8 cellular contexts compared by ENCODE assay signal in the genomic region with DNA sequence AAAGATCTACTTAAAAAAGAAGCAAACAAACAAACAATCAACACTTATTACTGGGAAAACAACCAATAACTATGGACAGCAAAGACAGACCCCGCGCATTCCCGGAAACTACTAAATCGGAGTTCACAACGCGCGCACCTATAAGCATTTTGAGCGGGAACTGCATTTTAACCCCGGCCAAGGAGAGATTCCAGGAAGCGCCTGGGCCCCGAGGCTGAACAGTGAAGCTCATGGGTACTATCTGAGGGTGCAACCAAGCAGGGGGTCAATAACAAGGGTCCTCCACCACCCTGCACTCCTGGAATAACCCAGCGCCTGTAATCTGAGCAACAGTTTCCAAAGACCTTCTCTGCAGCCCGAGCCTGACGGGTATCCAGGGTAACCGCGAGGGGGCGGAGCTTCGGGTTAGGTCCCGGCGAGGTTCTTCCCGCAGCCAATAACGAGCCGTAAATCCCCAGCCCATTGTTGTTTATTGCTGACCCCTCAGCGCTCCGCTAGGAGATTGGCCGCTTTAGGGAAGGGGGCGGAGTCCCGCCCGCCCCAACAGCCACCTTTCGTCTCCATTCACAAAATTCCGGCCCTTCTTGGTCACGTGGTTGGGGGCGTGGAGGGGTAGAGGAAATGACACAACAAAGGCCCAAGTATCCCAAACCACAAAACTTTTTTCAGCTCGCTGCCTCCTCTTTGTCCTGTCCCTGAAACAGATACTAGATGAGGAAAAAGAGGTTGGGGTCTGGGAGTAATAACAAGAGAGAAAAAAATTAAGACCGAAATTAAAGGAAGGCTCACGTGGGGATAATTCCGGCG. TPM values are rescaled to one million over a fixed set of nuclear protein-coding genes. Genes with fewer than 3 reads are reported as not detected.
DNase-seq lines count a peak whose midpoint lies in the region; ATAC-seq and TF ChIP-seq lines count a peak whose summit lies in the region.

No MANE protein-coding gene starts in this region.

- H3K27me3 ChIP-seq in ACC112 (ENCODE audit: insufficient read depth, low read length) (no peaks in the 10 kb centered on the region), ectodermal cell (ENCODE audit: control insufficient read depth, insufficient read depth, low read length, poor library complexity, severe bottlenecking) (no peaks in the 10 kb centered on the region), liver (ENCODE audit: control insufficient read depth in 4 of 4, insufficient read depth in 4 of 4, low read length in 3 of 4) (no peaks in the 10 kb centered on the region)

- H3K27ac ChIP-seq in ACC112 (ENCODE audit: low read depth, low read length) (peak overlapping the region; percentile 83), ectodermal cell (ENCODE audit: insufficient read depth, low read depth, low read length, poor library complexity, severe bottlenecking) (peak overlapping the region; percentile 93), liver (ENCODE audit: low read depth in 1 of 2, low read length in 2 of 2) (peak overlapping the region; percentile 82 to 92)

- H3K9me3 ChIP-seq in ectodermal cell (ENCODE audit: control insufficient read depth, low read length) (no peaks in the 10 kb centered on the region), liver (ENCODE audit: control insufficient read depth in 4 of 4, low read length in 3 of 4) (no peaks in the 10 kb centered on the region)

- H3K4me1 ChIP-seq in ACC112 (ENCODE audit: control insufficient read depth, insufficient read depth, low read length, unreplicated experiment) (no peaks in the 10 kb centered on the region), ectodermal cell (ENCODE audit: control insufficient read depth, insufficient read depth, low read length) (peaks cover 12% of the 10 kb centered on the region), liver (ENCODE audit: control insufficient read depth in 4 of 4, insufficient read depth in 4 of 4, low read length in 3 of 4) (peaks cover 0 to 18% (median 17%) of the 10 kb centered on the region in 4 donors)

- H3K36me3 ChIP-seq in ACC112 (ENCODE audit: insufficient read depth, low read length) = no peaks in the 10 kb centered on the region
- H3K36me3 ChIP-seq in ectodermal cell (ENCODE audit: control insufficient read depth, insufficient read depth, low read length) = no peaks in the 10 kb centered on the region
- no peaks in the 10 kb centered on the region for H3K36me3 ChIP-seq in liver (ENCODE audit: control insufficient read depth in 4 of 4, insufficient read depth in 3 of 4, low read depth in 1 of 4, low read length in 3 of 4)

- DNase-seq in NCI-H524 (lab: John Stamatoyannopoulos, UW) = peak; percentile 90 to 95
- DNase-seq in activated CD4-positive, alpha-beta T cell treated with anti-CD3 and anti-CD28 coated beads, Interleukin-2, amount 50 U/mL, for 24 hours (ENCODE audit: low read depth in 1 of 2, low spot score in 1 of 2) = peak; percentile 19 to 24
- DNase-seq in stimulated activated CD4-positive, alpha-beta T cell treated with anti-CD3 and anti-CD28 coated beads, Interleukin-2, amount 100 ng/mL, for 4 hours (ENCODE audit: low read depth) = peak; percentile 25

- H2AFZ ChIP-seq in ACC112 (ENCODE audit: low read length, unreplicated experiment) = peak overlapping the region; percentile 78

- H3K4me3 ChIP-seq in ACC112 (ENCODE audit: low read depth, low read length) (peak overlapping the region; percentile 76), ectodermal cell (ENCODE audit: insufficient read depth, low read depth, low read length) (peak overlapping the region; percentile 45), liver (ENCODE audit: low read depth in 1 of 3, low read length in 3 of 3) (peak overlapping the region; percentile 74 to 96 (median 93))

- peak in 1 of 2 donors; percentile 29 for TF ChIP-seq RAD21 in liver (IDR thresholded peaks at IDR 0.05)

- 2% methylated on average over 36 of the region's 38 CpGs for WGBS in ectodermal cell, 2 experiments
- 3% methylated on average over 38 of the region's 38 CpGs for WGBS in liver

- ATAC-seq in GM18868 (IDR thresholded peaks at IDR 0.05; ENCODE audit: unreplicated experiment) (peak; percentile 66), HG03354 (IDR thresholded peaks at IDR 0.05; ENCODE audit: poor library complexity, severe bottlenecking, unreplicated experiment) (peak; percentile 89)

- H3K9ac ChIP-seq in liver (ENCODE audit: low read depth in 1 of 2, low read length in 2 of 2) = peak overlapping the region; percentile 75 to 78

- TF ChIP-seq CTCF in liver (IDR thresholded peaks at IDR 0.05; ENCODE audit: low read depth, low read length, missing input control) = no peak

- H3K79me2 ChIP-seq in ACC112 (ENCODE audit: control insufficient read depth, insufficient read depth, low read length, unreplicated experiment) = no peaks in the 10 kb centered on the region

TF ChIP-seq in liver, 16 proteins besides CTCF, POLR2A, EP300 and RAD21:
- TF ChIP-seq, protein P1, sequence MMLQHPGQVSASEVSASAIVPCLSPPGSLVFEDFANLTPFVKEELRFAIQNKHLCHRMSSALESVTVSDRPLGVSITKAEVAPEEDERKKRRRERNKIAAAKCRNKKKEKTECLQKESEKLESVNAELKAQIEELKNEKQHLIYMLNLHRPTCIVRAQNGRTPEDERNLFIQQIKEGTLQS (IDR thresholded peaks at IDR 0.05) = no peak
- peak; percentile 60 for TF ChIP-seq FOXA1 (IDR thresholded peaks at IDR 0.05)
- TF ChIP-seq HNF4A (conservative IDR thresholded peaks at IDR 0.05) = peak; percentile 11 to 37
- TF ChIP-seq JUND (IDR thresholded peaks at IDR 0.05) = peak in 1 of 2 donors; percentile 13
- peak; percentile 72 to 83 for TF ChIP-seq RXRA (IDR thresholded peaks at IDR 0.05)
- TF ChIP-seq, protein P2, sequence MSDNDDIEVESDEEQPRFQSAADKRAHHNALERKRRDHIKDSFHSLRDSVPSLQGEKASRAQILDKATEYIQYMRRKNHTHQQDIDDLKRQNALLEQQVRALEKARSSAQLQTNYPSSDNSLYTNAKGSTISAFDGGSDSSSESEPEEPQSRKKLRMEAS (IDR thresholded peaks at IDR 0.05) = peak; percentile 77
- TF ChIP-seq YY1 (IDR thresholded peaks at IDR 0.05) = peak; percentile 40
- TF ChIP-seq, protein P3, sequence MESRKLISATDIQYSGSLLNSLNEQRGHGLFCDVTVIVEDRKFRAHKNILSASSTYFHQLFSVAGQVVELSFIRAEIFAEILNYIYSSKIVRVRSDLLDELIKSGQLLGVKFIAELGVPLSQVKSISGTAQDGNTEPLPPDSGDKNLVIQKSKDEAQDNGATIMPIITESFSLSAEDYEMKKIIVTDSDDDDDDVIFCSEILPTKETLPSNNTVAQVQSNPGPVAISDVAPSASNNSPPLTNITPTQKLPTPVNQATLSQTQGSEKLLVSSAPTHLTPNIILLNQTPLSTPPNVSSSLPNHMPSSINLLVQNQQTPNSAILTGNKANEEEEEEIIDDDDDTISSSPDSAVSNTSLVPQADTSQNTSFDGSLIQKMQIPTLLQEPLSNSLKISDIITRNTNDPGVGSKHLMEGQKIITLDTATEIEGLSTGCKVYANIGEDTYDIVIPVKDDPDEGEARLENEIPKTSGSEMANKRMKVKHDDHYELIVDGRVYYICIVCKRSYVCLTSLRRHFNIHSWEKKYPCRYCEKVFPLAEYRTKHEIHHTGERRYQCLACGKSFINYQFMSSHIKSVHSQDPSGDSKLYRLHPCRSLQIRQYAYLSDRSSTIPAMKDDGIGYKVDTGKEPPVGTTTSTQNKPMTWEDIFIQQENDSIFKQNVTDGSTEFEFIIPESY (IDR thresholded peaks at IDR 0.05) = peak; percentile 48
- TF ChIP-seq SP1 (IDR thresholded peaks at IDR 0.05) = peak; percentile 94
- TF ChIP-seq HNF4G (IDR thresholded peaks at IDR 0.05) = no peak
- TF ChIP-seq GABPA (IDR thresholded peaks at IDR 0.05 in 1 of 2, conservative IDR thresholded peaks at IDR 0.05 in 1 of 2) = peak in 1 of 2 donors; percentile 48
- peak; percentile 40 for TF ChIP-seq FOXA2 (IDR thresholded peaks at IDR 0.05)
- TF ChIP-seq, protein P4, sequence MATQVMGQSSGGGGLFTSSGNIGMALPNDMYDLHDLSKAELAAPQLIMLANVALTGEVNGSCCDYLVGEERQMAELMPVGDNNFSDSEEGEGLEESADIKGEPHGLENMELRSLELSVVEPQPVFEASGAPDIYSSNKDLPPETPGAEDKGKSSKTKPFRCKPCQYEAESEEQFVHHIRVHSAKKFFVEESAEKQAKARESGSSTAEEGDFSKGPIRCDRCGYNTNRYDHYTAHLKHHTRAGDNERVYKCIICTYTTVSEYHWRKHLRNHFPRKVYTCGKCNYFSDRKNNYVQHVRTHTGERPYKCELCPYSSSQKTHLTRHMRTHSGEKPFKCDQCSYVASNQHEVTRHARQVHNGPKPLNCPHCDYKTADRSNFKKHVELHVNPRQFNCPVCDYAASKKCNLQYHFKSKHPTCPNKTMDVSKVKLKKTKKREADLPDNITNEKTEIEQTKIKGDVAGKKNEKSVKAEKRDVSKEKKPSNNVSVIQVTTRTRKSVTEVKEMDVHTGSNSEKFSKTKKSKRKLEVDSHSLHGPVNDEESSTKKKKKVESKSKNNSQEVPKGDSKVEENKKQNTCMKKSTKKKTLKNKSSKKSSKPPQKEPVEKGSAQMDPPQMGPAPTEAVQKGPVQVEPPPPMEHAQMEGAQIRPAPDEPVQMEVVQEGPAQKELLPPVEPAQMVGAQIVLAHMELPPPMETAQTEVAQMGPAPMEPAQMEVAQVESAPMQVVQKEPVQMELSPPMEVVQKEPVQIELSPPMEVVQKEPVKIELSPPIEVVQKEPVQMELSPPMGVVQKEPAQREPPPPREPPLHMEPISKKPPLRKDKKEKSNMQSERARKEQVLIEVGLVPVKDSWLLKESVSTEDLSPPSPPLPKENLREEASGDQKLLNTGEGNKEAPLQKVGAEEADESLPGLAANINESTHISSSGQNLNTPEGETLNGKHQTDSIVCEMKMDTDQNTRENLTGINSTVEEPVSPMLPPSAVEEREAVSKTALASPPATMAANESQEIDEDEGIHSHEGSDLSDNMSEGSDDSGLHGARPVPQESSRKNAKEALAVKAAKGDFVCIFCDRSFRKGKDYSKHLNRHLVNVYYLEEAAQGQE (IDR thresholded peaks at IDR 0.05) = peak; percentile 36
- peak; percentile 66 for TF ChIP-seq NR2F2 (IDR thresholded peaks at IDR 0.05)
- TF ChIP-seq TAF1 (conservative IDR thresholded peaks at IDR 0.05) = no peak
- peak in 1 of 2 donors; percentile 24 for TF ChIP-seq EGR1 (IDR thresholded peaks at IDR 0.05; ENCODE audit: low read depth in 2 of 2)
TF ChIP-seq in liver: peak in this region for 13.

RNA-seq across cellular contexts. Expression of a gene that starts 1.7 kb away (rescaled TPM):
- 24.3 TPM for polyA plus RNA-seq in ectodermal cell (2013, experiment 1 of 4)
- polyA plus RNA-seq in ectodermal cell (2013, experiment 2 of 4) = 27.8 TPM
- 17.9 TPM for polyA plus RNA-seq in ectodermal cell (2013, experiment 3 of 4)
- polyA plus RNA-seq in ectodermal cell (2013, experiment 4 of 4) = 23.8 TPM
- total RNA-seq in liver = 1 to 10 TPM; 3.4 to 3.8 TPM
- 1 to 10 TPM; 1.2 to 4.3 TPM for polyA plus RNA-seq in liver

Comparison
In these comparisons a context has a peak if more than half of its experiments do, and no peak if none do; other contexts are left out.
1. Peak in every context shown above with its lines: DNase-seq, ATAC-seq, H3K4me3 ChIP-seq and H3K27ac ChIP-seq.
2. DNase-seq: peak in every context shown above with its lines; median percentile 92 in NCI-H524; 25 in stimulated activated CD4-positive, alpha-beta T cell treated with anti-CD3 and anti-CD28 coated beads, Interleukin-2, amount 100 ng/mL, for 4 hours; 22 in activated CD4-positive, alpha-beta T cell treated with anti-CD3 and anti-CD28 coated beads, Interleukin-2, amount 50 U/mL, for 24 hours.